11 cellular contexts compared by ENCODE assay signal in the genomic region with DNA sequence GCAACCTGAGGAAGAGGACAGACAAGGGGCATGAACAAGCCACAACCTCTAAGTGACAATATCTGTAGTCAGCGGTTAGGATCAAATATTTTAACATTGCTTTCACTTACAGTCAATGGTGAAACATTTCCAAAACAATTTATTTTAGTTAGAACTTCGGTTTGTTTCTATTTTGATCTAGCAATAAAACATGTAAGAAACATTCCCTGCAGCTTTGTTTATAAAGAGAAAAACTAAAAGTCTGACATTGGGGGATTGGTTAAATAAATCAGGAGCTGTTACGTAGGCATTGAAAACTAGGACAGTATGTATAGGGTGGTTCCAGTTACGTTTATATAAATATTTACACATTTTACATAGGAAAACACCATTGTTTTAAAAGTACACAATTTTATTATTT. TPM values are rescaled to one million over a fixed set of nuclear protein-coding genes. Genes with fewer than 3 reads are reported as not detected.
A peak's percentile ranks its signal among the peaks of the same experiment; 100 is the strongest.
DNase-seq lines count a peak whose midpoint lies in the region; ATAC-seq and TF ChIP-seq lines count a peak whose summit lies in the region.
"Had no signal": no experiment of that assay in that cellular context is flagged by ENCODE, and none has a peak within 500 bp of the region (broad histone marks: within the 10 kb centered on the region; RNA-seq: fewer than 3 reads in every experiment).

No MANE protein-coding gene starts in this region.

- DNase-seq in activated CD4-positive, alpha-beta T cell treated with anti-CD3 and anti-CD28 coated beads, Interleukin-2, amount 10 ng/mL, durations not matched to agents 24 days and 14 days: no peak
- no peak for DNase-seq in activated CD4-positive, alpha-beta T cell treated with anti-CD3 and anti-CD28 coated beads, Interleukin-2, amount 50 U/mL, for 4 hours
- no peak for DNase-seq in T-cell
- peak in 1 of 2 donors; percentile 49 for DNase-seq in fibroblast of lung (ENCODE audit: low read depth in 2 of 2)
- DNase-seq in spleen: no peak
- no peak for DNase-seq in NCI-H510A treated with DMSO at 0.1 percent for 48 hours (lab: John Stamatoyannopoulos, UW)
- no peak for DNase-seq in HuH-7.5 (ENCODE audit: low spot score)
- DNase-seq: activated CD8-positive, alpha-beta memory T cell treated with anti-CD3 and anti-CD28 coated beads, Interleukin-2, amount 50 U/mL, for 4 hours; esophagus squamous epithelium; naive B cell had no signal

- no peaks in the 10 kb centered on the region for H3K27me3 ChIP-seq in fibroblast of lung (ENCODE audit: control insufficient read depth, insufficient read depth, low read length)
- H3K27me3 ChIP-seq in spleen (replicated peaks in 1 of 7): no peaks in the 10 kb centered on the region
- H3K27me3 ChIP-seq: esophagus squamous epithelium had no signal

- no peak overlapping the region for H3K9ac ChIP-seq in fibroblast of lung (ENCODE audit: insufficient read depth, low read length)

- peaks cover 42% of the 10 kb centered on the region for H3K4me1 Mint-ChIP-seq in activated CD4-positive, alpha-beta T cell treated with anti-CD3 and anti-CD28 coated beads, Interleukin-2, amount 10 ng/mL, durations not matched to agents 24 days and 14 days
- H3K4me1 Mint-ChIP-seq in T-cell: peaks cover 68 to 72% (median 70%) of the 10 kb centered on the region in 3 donors

- ATAC-seq in T-cell (replicated peaks in 1 of 4) (no peak), HG03342 (IDR thresholded peaks at IDR 0.05; ENCODE audit: unreplicated experiment) (no peak)

- no peak overlapping the region for H3K27ac ChIP-seq in fibroblast of lung (ENCODE audit: insufficient read depth, low read length)
- H3K27ac ChIP-seq in spleen: peak overlapping the region in 5 of 8 donors; percentile 28 to 61 (median 54)

- H3K9me3 ChIP-seq in fibroblast of lung (ENCODE audit: control insufficient read depth, insufficient read depth, low read depth, low read length) (no peaks in the 10 kb centered on the region), spleen (no peaks in the 10 kb centered on the region)
- H3K9me3 ChIP-seq: esophagus squamous epithelium had no signal

- no peak for TF ChIP-seq POLR2A in spleen (IDR thresholded peaks at IDR 0.05)

- H3K27ac Mint-ChIP-seq in activated CD4-positive, alpha-beta T cell treated with anti-CD3 and anti-CD28 coated beads, Interleukin-2, amount 10 ng/mL, durations not matched to agents 24 days and 14 days: peak overlapping the region; percentile 54
- H3K27ac Mint-ChIP-seq in T-cell: peak overlapping the region; percentile 29 to 63

- peaks cover 59% of the 10 kb centered on the region for H3K79me2 ChIP-seq in fibroblast of lung (ENCODE audit: control insufficient read depth, insufficient read depth, low read length)

- no peaks in the 10 kb centered on the region for H3K27me3 Mint-ChIP-seq in activated CD4-positive, alpha-beta T cell treated with anti-CD3 and anti-CD28 coated beads, Interleukin-2, amount 10 ng/mL, durations not matched to agents 24 days and 14 days
- H3K27me3 Mint-ChIP-seq in T-cell: no peaks in the 10 kb centered on the region
- H3K27me3 Mint-ChIP-seq: naive B cell had no signal

- H3K36me3 ChIP-seq in fibroblast of lung (ENCODE audit: control insufficient read depth, insufficient read depth, low read length): no peaks in the 10 kb centered on the region
- H3K36me3 ChIP-seq in spleen: peaks cover 0 to 5% (median 0%) of the 10 kb centered on the region in 6 donors
- H3K36me3 ChIP-seq: esophagus squamous epithelium had no signal

- no peak overlapping the region for H2AFZ ChIP-seq in fibroblast of lung (ENCODE audit: low read length)

- peak overlapping the region; percentile 60 for H3K4me3 Mint-ChIP-seq in activated CD4-positive, alpha-beta T cell treated with anti-CD3 and anti-CD28 coated beads, Interleukin-2, amount 10 ng/mL, durations not matched to agents 24 days and 14 days
- H3K4me3 Mint-ChIP-seq in T-cell: peak overlapping the region; percentile 54 to 90 (median 60)

- intact Hi-C loops in activated CD4-positive, alpha-beta T cell treated with anti-CD3 and anti-CD28 coated beads, Interleukin-2, amount 10 ng/mL, durations not matched to agents 24 days and 14 days (cut with micrococcal nuclease): loop anchor here (2.0 to 10.0 kb wide), 2 partner anchors 61 to 341 kb away; partner anchors contain the start of gene POP4
- intact Hi-C loops in spleen (cut with DNase I; ENCODE audit: low total_unique reads): no loop called here

- no peaks in the 10 kb centered on the region for H4K20me1 ChIP-seq in fibroblast of lung (ENCODE audit: control insufficient read depth, extremely low read depth, insufficient read depth, low read length)

- no peak for TF ChIP-seq CTCF in fibroblast of lung (conservative IDR thresholded peaks at IDR 0.05 in 1 of 2, IDR thresholded peaks at IDR 0.05 in 1 of 2; ENCODE audit: low read depth in 1 of 2, low read length in 2 of 2)
- TF ChIP-seq CTCF in spleen (IDR thresholded peaks at IDR 0.05 in 8 of 11, conservative IDR thresholded peaks at IDR 0.05 in 3 of 11): no peak

- H3K4me3 ChIP-seq in fibroblast of lung (replicated peaks in 1 of 4; ENCODE audit: control extremely low read depth in 1 of 4, insufficient read depth in 1 of 4, low read depth in 3 of 4, low read length in 4 of 4): peak overlapping the region in 3 of 4 experiments; percentile 1 to 52 (median 41)
- no peak overlapping the region for H3K4me3 ChIP-seq in spleen

- CTCF ChIA-PET in T-cell (lab: Charles Lee): interaction anchor here (0.5 to 1.3 kb wide), 6 partner anchors 22 to 229 kb away, joined by 3 to 4 read pairs (median 3); no protein-coding TSS in a partner anchor

- no peaks in the 10 kb centered on the region for H3K9me3 Mint-ChIP-seq in activated CD4-positive, alpha-beta T cell treated with anti-CD3 and anti-CD28 coated beads, Interleukin-2, amount 10 ng/mL, durations not matched to agents 24 days and 14 days
- no peaks in the 10 kb centered on the region for H3K9me3 Mint-ChIP-seq in T-cell

- POLR2A ChIA-PET in T-cell (lab: Charles Lee): interaction anchor here in 1 of 2 donors (0.5 to 0.6 kb wide), 2 partner anchors 10 to 338 kb away, joined by 3 read pairs; no protein-coding TSS in a partner anchor

- H3K4me2 ChIP-seq in fibroblast of lung (ENCODE audit: extremely low read depth, insufficient read depth, low read length): peak overlapping the region; percentile 68

- WGBS in spleen, 5 donors: 64 to 72% (median 70%) methylated on average over 4 of the region's 4 CpGs

- peaks cover 19% of the 10 kb centered on the region for H3K36me3 Mint-ChIP-seq in activated CD4-positive, alpha-beta T cell treated with anti-CD3 and anti-CD28 coated beads, Interleukin-2, amount 10 ng/mL, durations not matched to agents 24 days and 14 days (ENCODE audit: low read depth)
- H3K36me3 Mint-ChIP-seq in T-cell: peaks cover 13% of the 10 kb centered on the region
- H3K36me3 Mint-ChIP-seq: naive B cell had no signal

- H3K4me1 ChIP-seq in fibroblast of lung (ENCODE audit: control insufficient read depth, extremely low read depth, insufficient read depth, low read length) (peaks cover 3% of the 10 kb centered on the region), spleen (peaks cover 32 to 72% (median 57%) of the 10 kb centered on the region in 6 donors)

RNA-seq across cellular contexts. Expression of gene URI1, which starts 3.4 kb away (rescaled TPM):
- total RNA-seq in activated CD4-positive, alpha-beta T cell treated with anti-CD3 and anti-CD28 coated beads, Interleukin-2, amount 10 ng/mL, durations not matched to agents 24 days and 14 days: 60.0 and 64.3 TPM in 2 replicates
- total RNA-seq in T-cell: 10 to 100 TPM; 69.0 to 84.8 (median 75.7) TPM
- 60.4 and 62.6 TPM in 2 replicates for total RNA-seq in fibroblast of lung
- 71.8 and 77.4 TPM in 2 replicates for polyA plus RNA-seq in fibroblast of lung
- polyA plus RNA-seq in fibroblast of lung (2012): 41.9 and 45.0 TPM in 2 replicates
- 35.1 and 37.8 TPM in 2 replicates for polyA minus RNA-seq in fibroblast of lung (ENCODE audit: low replicate concordance)
- 10 to 100 TPM; 44.8 to 64.6 (median 53.9) TPM for total RNA-seq in spleen
- polyA plus RNA-seq in spleen: 10 to 100 TPM; 23.8 to 31.7 (median 25.6) TPM

Comparison
In these comparisons a context has a peak if more than half of its experiments do, and no peak if none do; other contexts are left out.
1. H3K4me3 ChIP-seq: peak in fibroblast of lung (3 of 4); none in spleen (0 of 8).